7 cellular contexts compared by ENCODE assay signal in the genomic region with DNA sequence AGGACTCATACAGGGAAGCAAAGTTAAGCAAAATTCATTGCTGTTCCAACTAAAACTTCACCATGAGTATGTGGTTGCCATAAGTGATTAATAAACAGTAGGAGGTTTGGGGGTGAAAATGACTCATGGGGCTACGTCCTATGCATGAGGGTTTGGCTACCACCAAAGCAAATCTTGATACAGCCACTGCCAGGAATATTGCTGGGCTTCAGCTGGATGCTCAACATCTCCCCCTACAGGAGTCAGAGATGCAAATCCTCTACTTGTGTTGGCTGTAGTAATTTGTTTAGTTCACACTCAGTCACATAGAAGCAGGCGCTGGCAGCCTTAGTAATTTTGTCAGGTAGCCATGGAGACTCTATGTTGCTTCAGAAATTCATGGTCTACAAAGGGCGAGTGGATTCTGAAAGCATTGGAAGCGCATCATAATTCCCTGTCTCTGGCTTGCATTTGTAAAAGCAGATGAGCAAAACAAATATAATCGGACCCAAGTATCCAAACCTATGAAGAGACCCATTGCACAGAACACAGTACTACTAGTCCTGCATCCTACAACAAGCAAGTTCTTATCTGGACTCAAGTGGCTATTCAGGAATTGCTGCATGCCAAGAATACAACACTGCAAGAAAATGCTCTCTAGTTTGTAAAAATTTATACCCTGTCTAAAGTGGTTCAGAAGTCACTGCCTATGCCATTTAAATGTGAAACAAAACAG.
DNase-seq lines count a peak whose midpoint lies in the region; ATAC-seq and TF ChIP-seq lines count a peak whose summit lies in the region.

No MANE protein-coding gene starts in this region.

- no peak overlapping the region for H3K4me3 Mint-ChIP-seq in nephron progenitor cell

- H3K27me3 ChIP-seq in esophagus squamous epithelium (no peaks in the 10 kb centered on the region), suprapubic skin (no peaks in the 10 kb centered on the region)

- DNase-seq in GM12865 (ENCODE audit: low read depth) (peak; percentile 71), NOMO-1 treated with DMSO at 0.1 percent for 48 hours (lab: John Stamatoyannopoulos, UW; ENCODE audit: unreplicated experiment) (peak; percentile 54), activated T-cell treated with anti-CD3 and anti-CD28 coated beads for 1 hour (ENCODE audit: low read depth) (peak; percentile 41), esophagus squamous epithelium (lab: John Stamatoyannopoulos, UW) (no peak), nephron progenitor cell (peak; percentile 41), suprapubic skin (ENCODE audit: low spot score in 2 of 2) (no peak)

- H3K27me3 Mint-ChIP-seq in nephron progenitor cell (ENCODE audit: low read depth, poor library complexity), result no peaks in the 10 kb centered on the region

- H3K4me1 Mint-ChIP-seq in nephron progenitor cell, result peaks cover 32% of the 10 kb centered on the region

- no peaks in the 10 kb centered on the region for H3K9me3 ChIP-seq in esophagus squamous epithelium
- H3K9me3 ChIP-seq in suprapubic skin, result no peaks in the 10 kb centered on the region

- H3K27ac Mint-ChIP-seq in nephron progenitor cell, result no peak overlapping the region

- TF ChIP-seq CTCF in GM12865 (IDR thresholded peaks at IDR 0.05; ENCODE audit: insufficient read depth, low read depth, low read length, missing control alignments) (peak; percentile 78), esophagus squamous epithelium (IDR thresholded peaks at IDR 0.05) (peak; percentile 37 to 74 (median 56)), nephron progenitor cell (IDR thresholded peaks at IDR 0.05) (peak; percentile 67), suprapubic skin (IDR thresholded peaks at IDR 0.05) (peak; percentile 41 to 71)

- intact Hi-C loops in esophagus squamous epithelium (cut with DNase I), result no loop called here

- H3K36me3 ChIP-seq in esophagus squamous epithelium, result no peaks in the 10 kb centered on the region
- no peaks in the 10 kb centered on the region for H3K36me3 ChIP-seq in suprapubic skin

- peak overlapping the region in 1 of 4 donors; percentile 9 for H3K27ac ChIP-seq in esophagus squamous epithelium
- no peak overlapping the region for H3K27ac ChIP-seq in suprapubic skin

- no peak for TF ChIP-seq EP300 in suprapubic skin (IDR thresholded peaks at IDR 0.05)

- H3K36me3 Mint-ChIP-seq in nephron progenitor cell (ENCODE audit: low read depth), result peaks cover 8% of the 10 kb centered on the region

- no peak for TF ChIP-seq POLR2A in esophagus squamous epithelium (IDR thresholded peaks at IDR 0.05)
- no peak for TF ChIP-seq POLR2A in suprapubic skin (IDR thresholded peaks at IDR 0.05)

- WGBS in esophagus squamous epithelium, 2 donors, result 42 to 43% methylated on average over 5 of the region's 5 CpGs
- WGBS in suprapubic skin, result 42% methylated on average over 5 of the region's 5 CpGs

- peaks cover 24% of the 10 kb centered on the region for H3K9me3 Mint-ChIP-seq in nephron progenitor cell

- peak; percentile 58 for ATAC-seq in HG02970 (IDR thresholded peaks at IDR 0.05; ENCODE audit: low FRiP score, unreplicated experiment)

- H3K4me3 ChIP-seq in GM12865 (ENCODE audit: low read depth, low read length) (no peak overlapping the region), esophagus squamous epithelium (no peak overlapping the region), suprapubic skin (no peak overlapping the region)

- H3K4me1 ChIP-seq in esophagus squamous epithelium (peaks cover 0 to 9% (median 8%) of the 10 kb centered on the region in 3 donors), suprapubic skin (peaks cover 28% of the 10 kb centered on the region)

Comparison
In these comparisons a context has a peak if more than half of its experiments do, and no peak if none do; other contexts are left out.
1. DNase-seq: peak in GM12865 (single experiment), NOMO-1 treated with DMSO at 0.1 percent for 48 hours (single experiment), activated T-cell treated with anti-CD3 and anti-CD28 coated beads for 1 hour (single experiment) and nephron progenitor cell (single experiment); none in esophagus squamous epithelium (single experiment) and suprapubic skin (0 of 2).
2. Peak in every context shown above with its lines, with median percentiles within 50 percentile points of each other: CTCF ChIP-seq.